Comparison of ENCODE assay signal across 14 cellular contexts in genomic region chr11:118052581-118053206, GRCh38. TPM values are rescaled to one million over a fixed set of nuclear protein-coding genes. Genes with fewer than 3 reads are reported as not detected.
A peak's percentile ranks its signal among the peaks of the same experiment; 100 is the strongest.
DNase-seq lines count a peak whose midpoint lies in the region; ATAC-seq and TF ChIP-seq lines count a peak whose summit lies in the region.
"Had no signal": no experiment of that assay in that cellular context is flagged by ENCODE, and none has a peak within 500 bp of the region (broad histone marks: within the 10 kb centered on the region; RNA-seq: fewer than 3 reads in every experiment).

No MANE protein-coding gene starts in this region.

- no peaks in the 10 kb centered on the region; a peak in 2 of 22 replicates for H4K20me1 ChIP-seq in BLaER1 treated with 17β-estradiol and CSF1 and Interleukin-3, amounts not matched to agents 10 nM and 100 nM

- H3K27ac ChIP-seq in BLaER1 treated with 17β-estradiol and CSF1 and Interleukin-3, amounts not matched to agents 10 nM and 100 nM, result peak overlapping the region in 1 of 11 experiments; percentile 8; a peak in 2 of 22 replicates
- peak overlapping the region; percentile 49 for H3K27ac ChIP-seq in CD8-positive, alpha-beta T cell (ENCODE audit: low read depth, low read length)
- H3K27ac ChIP-seq: epithelial cell of prostate, pancreas, SJCRH30 had no signal

- H3K4me3 ChIP-seq in BLaER1 treated with 17β-estradiol and CSF1 and Interleukin-3, amounts not matched to agents 10 nM and 100 nM, result no peak overlapping the region
- no peak overlapping the region for H3K4me3 ChIP-seq in CD8-positive, alpha-beta T cell (ENCODE audit: low read depth, low read length)
- H3K4me3 ChIP-seq: pancreas, SJCRH30 had no signal

- peaks cover 50% of the 10 kb centered on the region for H3K4me1 Mint-ChIP-seq in CD8-positive, alpha-beta T cell (ENCODE audit: low read depth)
- H3K4me1 Mint-ChIP-seq in activated T-cell treated with anti-CD3 and anti-CD28 coated beads, Interleukin-2, amount 50 U/mL, for 72 hours (ENCODE audit: low read depth), result peaks cover 57% of the 10 kb centered on the region

- peak overlapping the region in 10 of 11 experiments; percentile 12 to 64 (median 35); a peak in 14 of 22 replicates for H3K4me2 ChIP-seq in BLaER1 treated with 17β-estradiol and CSF1 and Interleukin-3, amounts not matched to agents 10 nM and 100 nM

- DNase-seq in CD8-positive, alpha-beta T cell, result no peak
- DNase-seq in activated T-cell treated with anti-CD3 and anti-CD28 coated beads, Interleukin-2, amount 50 U/mL, for 72 hours, result peak in 1 of 2 donors; percentile 32
- DNase-seq in mesenteric fat pad (ENCODE audit: low spot score), result peak; percentile 69
- no peak for DNase-seq in COLO829 (ENCODE audit: low spot score)
- DNase-seq in NK-92 (lab: John Stamatoyannopoulos, UW; ENCODE audit: unreplicated experiment), result no peak

- no peaks in the 10 kb centered on the region for H3K27me3 ChIP-seq in BLaER1 treated with 17β-estradiol and CSF1 and Interleukin-3, amounts not matched to agents 10 nM and 100 nM
- H3K27me3 ChIP-seq in CD8-positive, alpha-beta T cell (ENCODE audit: insufficient read depth, low read length), result no peaks in the 10 kb centered on the region
- H3K27me3 ChIP-seq: pancreas had no signal

- H3K36me3 ChIP-seq in BLaER1 treated with 17β-estradiol and CSF1 and Interleukin-3, amounts not matched to agents 10 nM and 100 nM, result no peaks in the 10 kb centered on the region
- no peaks in the 10 kb centered on the region for H3K36me3 ChIP-seq in CD8-positive, alpha-beta T cell (ENCODE audit: insufficient read depth, low read length)
- H3K36me3 ChIP-seq: pancreas, SJCRH30 had no signal

- peak overlapping the region; percentile 37 for H3K4me3 Mint-ChIP-seq in CD8-positive, alpha-beta T cell
- H3K4me3 Mint-ChIP-seq in activated T-cell treated with anti-CD3 and anti-CD28 coated beads, Interleukin-2, amount 50 U/mL, for 72 hours, result peak overlapping the region; percentile 4 to 44

- intact Hi-C loops in CD8-positive, alpha-beta T cell (cut with DNase I, micrococcal nuclease), result loop anchor here (1.0 to 5.0 kb wide), 10 partner anchors 23 to 625 kb away; no protein-coding TSS in a partner anchor

- no peak for ATAC-seq in CD8-positive, alpha-beta T cell
- no peak for ATAC-seq in activated T-cell treated with anti-CD3 and anti-CD28 coated beads, Interleukin-2, amount 50 U/mL, for 72 hours (replicated peaks in 1 of 2)
- ATAC-seq in GM21786 (IDR thresholded peaks at IDR 0.05; ENCODE audit: unreplicated experiment), result no peak
- ATAC-seq in GM18511 (IDR thresholded peaks at IDR 0.05; ENCODE audit: unreplicated experiment), result no peak

- H3K27me3 Mint-ChIP-seq in CD8-positive, alpha-beta T cell (ENCODE audit: low read depth), result no peaks in the 10 kb centered on the region
- H3K27me3 Mint-ChIP-seq in activated T-cell treated with anti-CD3 and anti-CD28 coated beads, Interleukin-2, amount 50 U/mL, for 72 hours (ENCODE audit: low read depth), result peaks cover 5% of the 10 kb centered on the region

- TF ChIP-seq CTCF in CD8-positive, alpha-beta T cell (IDR thresholded peaks at IDR 0.05), result no peak

- POLR2A ChIA-PET in CD8-positive, alpha-beta T cell (lab: Charles Lee), result interaction anchor here (0.7 to 6.3 kb wide), 13 partner anchors 10 to 236 kb away, joined by 3 to 176 read pairs (median 9); partner anchors contain the start of genes FXYD2 and IL10RA

- no peaks in the 10 kb centered on the region for H3K36me3 Mint-ChIP-seq in CD8-positive, alpha-beta T cell
- H3K36me3 Mint-ChIP-seq in activated T-cell treated with anti-CD3 and anti-CD28 coated beads, Interleukin-2, amount 50 U/mL, for 72 hours (ENCODE audit: insufficient read depth in 2 of 2), result no peaks in the 10 kb centered on the region

- peak overlapping the region; percentile 98 for H3K27ac Mint-ChIP-seq in CD8-positive, alpha-beta T cell
- H3K27ac Mint-ChIP-seq in activated T-cell treated with anti-CD3 and anti-CD28 coated beads, Interleukin-2, amount 50 U/mL, for 72 hours, result peak overlapping the region; percentile 4

- no peaks in the 10 kb centered on the region for H3K9me3 Mint-ChIP-seq in CD8-positive, alpha-beta T cell
- H3K9me3 Mint-ChIP-seq in activated T-cell treated with anti-CD3 and anti-CD28 coated beads, Interleukin-2, amount 50 U/mL, for 72 hours, result no peaks in the 10 kb centered on the region
- H3K9me3 Mint-ChIP-seq: stimulated activated naive CD8-positive, alpha-beta T cell treated with anti-CD3 and anti-CD28 coated beads, Interleukin-15, amount 100 ng/mL, for 72 hours had no signal

- no peaks in the 10 kb centered on the region for H3K9me3 ChIP-seq in BLaER1 treated with 17β-estradiol and CSF1 and Interleukin-3, amounts not matched to agents 10 nM and 100 nM (replicated peaks in 1 of 11)
- H3K9me3 ChIP-seq in CD8-positive, alpha-beta T cell (ENCODE audit: low read length), result no peaks in the 10 kb centered on the region
- H3K9me3 ChIP-seq: pancreas, SJCRH30 had no signal

- H3K4me1 ChIP-seq in BLaER1 treated with 17β-estradiol and CSF1 and Interleukin-3, amounts not matched to agents 10 nM and 100 nM, result peaks cover 9 to 21% (median 14%) of the 10 kb centered on the region in 10 experiments; a peak in 16 of 20 replicates
- H3K4me1 ChIP-seq in CD8-positive, alpha-beta T cell (ENCODE audit: insufficient read depth, low read length), result peaks cover 50% of the 10 kb centered on the region
- H3K4me1 ChIP-seq: pancreas, SJCRH30 had no signal

- CTCF ChIA-PET in CD8-positive, alpha-beta T cell (lab: Charles Lee), result interaction anchor here (0.7 to 13.1 kb wide), 57 partner anchors 8 to 628 kb away, joined by 3 to 357 read pairs (median 6); partner anchors contain the start of genes FXYD2, IL10RA and TMPRSS13

- H3K9ac ChIP-seq in BLaER1 treated with 17β-estradiol and CSF1 and Interleukin-3, amounts not matched to agents 10 nM and 100 nM, result peak overlapping the region in 1 of 11 experiments; percentile 46; a peak in 1 of 22 replicates

RNA-seq across cellular contexts. Expression of gene TMPRSS4, which starts 24.2 kb away (rescaled TPM):
- not detected for total RNA-seq in CD8-positive, alpha-beta T cell
- under 1 TPM in 1 of 2 donors, not detected in 1; 0.07 TPM for total RNA-seq in activated T-cell treated with anti-CD3 and anti-CD28 coated beads, Interleukin-2, amount 50 U/mL, for 72 hours
- not detected for total RNA-seq in mesenteric fat pad
- total RNA-seq: HepG2, mononuclear cell, SJCRH30 had no signal

RNA-seq across cellular contexts. Expression of gene SMIM35, which starts 34.1 kb away (rescaled TPM):
- total RNA-seq in CD8-positive, alpha-beta T cell, result under 1 TPM; 0.08 to 0.11 TPM
- total RNA-seq in activated T-cell treated with anti-CD3 and anti-CD28 coated beads, Interleukin-2, amount 50 U/mL, for 72 hours, result under 1 TPM; 0.36 to 0.67 TPM
- total RNA-seq in mesenteric fat pad, result not detected
- total RNA-seq: HepG2, pancreas, SJCRH30 had no signal
